ENCODE assay signal across 9 cellular contexts in genomic region chr10:99560277-99561126, GRCh38. TPM values are rescaled to one million over a fixed set of nuclear protein-coding genes. Genes with fewer than 3 reads are reported as not detected.
DNase-seq lines count a peak whose midpoint lies in the region; ATAC-seq and TF ChIP-seq lines count a peak whose summit lies in the region.
"Had no signal": no experiment of that assay in that cellular context is flagged by ENCODE, and none has a peak within 500 bp of the region (broad histone marks: within the 10 kb centered on the region; RNA-seq: fewer than 3 reads in every experiment).

No MANE protein-coding gene starts in this region.

- H3K27me3 ChIP-seq in CD4-positive, CD25-positive, alpha-beta regulatory T cell (ENCODE audit: control insufficient read depth, insufficient read depth, low read length), result peaks cover 6% of the 10 kb centered on the region
- peaks cover 12% of the 10 kb centered on the region for H3K27me3 ChIP-seq in GM23248 (replicated peaks; ENCODE audit: insufficient read depth)
- H3K27me3 ChIP-seq in OCI-LY1 (ENCODE audit: insufficient read depth, low read length), result no peaks in the 10 kb centered on the region
- peaks cover 25% of the 10 kb centered on the region for H3K27me3 ChIP-seq in smooth muscle cell (ENCODE audit: low read depth)

- H3K36me3 ChIP-seq in CD4-positive, CD25-positive, alpha-beta regulatory T cell (ENCODE audit: control insufficient read depth, insufficient read depth, low read length), result no peaks in the 10 kb centered on the region
- H3K36me3 ChIP-seq in GM23248 (ENCODE audit: low read depth) (no peaks in the 10 kb centered on the region), OCI-LY1 (ENCODE audit: insufficient read depth, low read length) (no peaks in the 10 kb centered on the region), smooth muscle cell (ENCODE audit: low read depth) (no peaks in the 10 kb centered on the region)

- H3K9me3 ChIP-seq in CD4-positive, CD25-positive, alpha-beta regulatory T cell (ENCODE audit: control insufficient read depth in 2 of 2, low read length in 2 of 2), result no peaks in the 10 kb centered on the region
- H3K9me3 ChIP-seq in GM23248 (ENCODE audit: low read depth), result no peaks in the 10 kb centered on the region
- H3K9me3 ChIP-seq in OCI-LY1 (ENCODE audit: low read length), result no peaks in the 10 kb centered on the region
- no peaks in the 10 kb centered on the region for H3K9me3 ChIP-seq in smooth muscle cell (replicated peaks; ENCODE audit: low read depth)

- H3K27me3 Mint-ChIP-seq in CD4-positive, CD25-positive, alpha-beta regulatory T cell, result peaks cover 37% of the 10 kb centered on the region
- H3K27me3 Mint-ChIP-seq in activated T-helper 17 cell treated with anti-CD3 and anti-CD28 coated beads, Interleukin-2, amount 50 U/mL, for 72 hours, result peaks cover 27% of the 10 kb centered on the region

- H4K20me1 ChIP-seq in GM23248 (ENCODE audit: insufficient read depth) (no peaks in the 10 kb centered on the region), OCI-LY1 (ENCODE audit: insufficient read depth, low read length) (no peaks in the 10 kb centered on the region), smooth muscle cell (ENCODE audit: low read depth) (no peaks in the 10 kb centered on the region)

- no peak overlapping the region for H3K4me3 ChIP-seq in CD4-positive, CD25-positive, alpha-beta regulatory T cell (ENCODE audit: low read depth, low read length)
- H3K4me3 ChIP-seq in GM23248 (no peak overlapping the region), OCI-LY1 (ENCODE audit: low read depth, low read length, poor library complexity, severe bottlenecking) (no peak overlapping the region), smooth muscle cell (no peak overlapping the region)
- H3K4me3 ChIP-seq: SK-N-MC had no signal

- no peak overlapping the region for H3K27ac ChIP-seq in CD4-positive, CD25-positive, alpha-beta regulatory T cell (ENCODE audit: insufficient read depth, low read length, poor library complexity, severe bottlenecking)
- H3K27ac ChIP-seq in GM23248, result no peak overlapping the region
- no peak overlapping the region for H3K27ac ChIP-seq in OCI-LY1 (ENCODE audit: low read depth, low read length, poor library complexity, severe bottlenecking)
- no peak overlapping the region for H3K27ac ChIP-seq in smooth muscle cell (ENCODE audit: low read depth)
- H3K27ac ChIP-seq: SK-N-MC had no signal

- H3K4me2 ChIP-seq in GM23248 (ENCODE audit: unreplicated experiment) (no peak overlapping the region), OCI-LY1 (ENCODE audit: low read length) (no peak overlapping the region), smooth muscle cell (no peak overlapping the region)

- in situ Hi-C loops in GM23248 (cut with MboI), result no loop called here

- no peak overlapping the region for H3K4me3 Mint-ChIP-seq in CD4-positive, CD25-positive, alpha-beta regulatory T cell
- no peak overlapping the region for H3K4me3 Mint-ChIP-seq in activated T-helper 17 cell treated with anti-CD3 and anti-CD28 coated beads, Interleukin-2, amount 50 U/mL, for 72 hours

- H3K4me1 Mint-ChIP-seq in CD4-positive, CD25-positive, alpha-beta regulatory T cell, result peaks cover 0 to 13% (median 5%) of the 10 kb centered on the region in 4 donors
- H3K4me1 Mint-ChIP-seq in activated T-helper 17 cell treated with anti-CD3 and anti-CD28 coated beads, Interleukin-2, amount 50 U/mL, for 72 hours, result peaks cover 4% of the 10 kb centered on the region

- intact Hi-C loops in head of caudate nucleus (cut with DNase I), result no loop called here

- no peaks in the 10 kb centered on the region for H3K79me2 ChIP-seq in GM23248 (ENCODE audit: insufficient read depth)
- H3K79me2 ChIP-seq in OCI-LY1 (ENCODE audit: insufficient read depth, low read length), result no peaks in the 10 kb centered on the region
- H3K79me2 ChIP-seq in smooth muscle cell (ENCODE audit: low read depth), result no peaks in the 10 kb centered on the region

- DNase-seq in CD4-positive, CD25-positive, alpha-beta regulatory T cell, result peak; percentile 13 to 30 (median 18)
- DNase-seq in GM23248 (peak; percentile 68), head of caudate nucleus (peak in 38 of 42 donors; percentile 3 to 87 (median 63)), smooth muscle cell (lab: John Stamatoyannopoulos, UW; ENCODE audit: unreplicated experiment) (no peak)

- H3K9me2 ChIP-seq in GM23248 (ENCODE audit: insufficient read depth) (no peaks in the 10 kb centered on the region), OCI-LY1 (ENCODE audit: low read depth, low read length) (no peaks in the 10 kb centered on the region)

- no peak overlapping the region for H2AFZ ChIP-seq in GM23248
- no peak overlapping the region for H2AFZ ChIP-seq in OCI-LY1 (ENCODE audit: low read length)
- no peak overlapping the region for H2AFZ ChIP-seq in smooth muscle cell (ENCODE audit: low read depth)

- peaks cover 8% of the 10 kb centered on the region for H3K4me1 ChIP-seq in CD4-positive, CD25-positive, alpha-beta regulatory T cell (ENCODE audit: control insufficient read depth, insufficient read depth, low read length, poor library complexity, severe bottlenecking)
- H3K4me1 ChIP-seq in GM23248 (ENCODE audit: insufficient read depth), result no peaks in the 10 kb centered on the region
- no peaks in the 10 kb centered on the region for H3K4me1 ChIP-seq in OCI-LY1 (ENCODE audit: insufficient read depth, low read length, severe bottlenecking)
- peaks cover 4% of the 10 kb centered on the region for H3K4me1 ChIP-seq in smooth muscle cell (ENCODE audit: low read depth)

- no peak overlapping the region for H3K9ac ChIP-seq in GM23248
- H3K9ac ChIP-seq in OCI-LY1 (ENCODE audit: low read length), result no peak overlapping the region
- no peak overlapping the region for H3K9ac ChIP-seq in smooth muscle cell (ENCODE audit: low read depth)

- WGBS in GM23248 (ENCODE audit: low coverage in 1 of 2, low lambda C conversion rate in 2 of 2, missing lambda C conversion rate in 2 of 2), 2 experiments, result 26 to 30% methylated on average over 13 of the region's 13 CpGs
- 44% methylated on average over 13 of the region's 13 CpGs for WGBS in smooth muscle cell (ENCODE audit: low lambda C conversion rate)

- no peak for ATAC-seq in CD4-positive, CD25-positive, alpha-beta regulatory T cell (ENCODE audit: low read depth in 2 of 2)
- ATAC-seq in activated T-helper 17 cell treated with anti-CD3 and anti-CD28 coated beads, Interleukin-2, amount 50 U/mL, for 72 hours (replicated peaks), result no peak
- ATAC-seq in HG03469 (IDR thresholded peaks at IDR 0.05; ENCODE audit: unreplicated experiment), result no peak
- ATAC-seq in HG03135 (IDR thresholded peaks at IDR 0.05; ENCODE audit: unreplicated experiment), result no peak

- no peaks in the 10 kb centered on the region for H3K36me3 Mint-ChIP-seq in CD4-positive, CD25-positive, alpha-beta regulatory T cell
- no peaks in the 10 kb centered on the region for H3K36me3 Mint-ChIP-seq in activated T-helper 17 cell treated with anti-CD3 and anti-CD28 coated beads, Interleukin-2, amount 50 U/mL, for 72 hours (ENCODE audit: low read depth)

- H3K27ac Mint-ChIP-seq in CD4-positive, CD25-positive, alpha-beta regulatory T cell, result no peak overlapping the region
- peak overlapping the region; percentile 38 for H3K27ac Mint-ChIP-seq in activated T-helper 17 cell treated with anti-CD3 and anti-CD28 coated beads, Interleukin-2, amount 50 U/mL, for 72 hours

- no peaks in the 10 kb centered on the region for H3F3A ChIP-seq in GM23248 (ENCODE audit: insufficient read depth)
- no peaks in the 10 kb centered on the region for H3F3A ChIP-seq in OCI-LY1 (ENCODE audit: insufficient read depth, low read length)
- no peaks in the 10 kb centered on the region for H3F3A ChIP-seq in smooth muscle cell (ENCODE audit: low read depth)

- peaks cover 0 to 2% (median 0%) of the 10 kb centered on the region in 7 donors for H3K9me3 Mint-ChIP-seq in CD4-positive, CD25-positive, alpha-beta regulatory T cell
- H3K9me3 Mint-ChIP-seq in activated T-helper 17 cell treated with anti-CD3 and anti-CD28 coated beads, Interleukin-2, amount 50 U/mL, for 72 hours, result no peaks in the 10 kb centered on the region

- TF ChIP-seq CTCF in OCI-LY1 (IDR thresholded peaks at IDR 0.05; ENCODE audit: low read length), result peak; percentile 57; the same call in 1 of the 2 replicates
- peak; percentile 78 for TF ChIP-seq CTCF in smooth muscle cell (IDR thresholded peaks at IDR 0.05; ENCODE audit: borderline replicate concordance, insufficient read depth, poor library complexity, severe bottlenecking)

RNA-seq across cellular contexts. Expression of gene NKX2-3, which starts 27.8 kb away (rescaled TPM):
- total RNA-seq in CD4-positive, CD25-positive, alpha-beta regulatory T cell, result not detected
- not detected for polyA plus RNA-seq in CD4-positive, CD25-positive, alpha-beta regulatory T cell
- not detected in 2 replicates for total RNA-seq in GM23248 (2014; rRNA removed; shearing (Covaris generic))
- polyA plus RNA-seq in GM23248 (2016; fragmentation: Nextera tagmentation; extraction: Ambion mirVana), result not detected in 2 replicates
- not detected for total RNA-seq in activated T-helper 17 cell treated with anti-CD3 and anti-CD28 coated beads, Interleukin-2, amount 50 U/mL, for 72 hours
- not detected in 2 replicates for total RNA-seq in smooth muscle cell
- polyA plus RNA-seq in smooth muscle cell, result not detected in 2 replicates

RNA-seq across cellular contexts. Expression of gene SLC25A28, which starts 59.7 kb away (rescaled TPM):
- 94.7 TPM for total RNA-seq in CD4-positive, CD25-positive, alpha-beta regulatory T cell
- 10 to 100 TPM; 18.6 to 24.4 (median 21.5) TPM for polyA plus RNA-seq in CD4-positive, CD25-positive, alpha-beta regulatory T cell
- 22.8 and 37.6 TPM in 2 replicates for total RNA-seq in GM23248 (2014; rRNA removed; shearing (Covaris generic))
- 12.6 and 13.1 TPM in 2 replicates for polyA plus RNA-seq in GM23248 (2016; fragmentation: Nextera tagmentation; extraction: Ambion mirVana)
- 10 to 100 TPM; 39.2 to 47.2 TPM for total RNA-seq in activated T-helper 17 cell treated with anti-CD3 and anti-CD28 coated beads, Interleukin-2, amount 50 U/mL, for 72 hours
- total RNA-seq in smooth muscle cell, result 41.1 and 43.3 TPM in 2 replicates
- 35.0 and 47.1 TPM in 2 replicates for polyA plus RNA-seq in smooth muscle cell
